ENCODE assay signal across 8 cellular contexts in genomic region chr15:74783072-74783807, GRCh38. TPM values are rescaled to one million over a fixed set of nuclear protein-coding genes. Genes with fewer than 3 reads are reported as not detected.
DNase-seq lines count a peak whose midpoint lies in the region; ATAC-seq, FAIRE-seq and TF ChIP-seq lines count a peak whose summit lies in the region.

No MANE protein-coding gene starts in this region.

- no peak overlapping the region for H2BK12ac ChIP-seq in H1 (ENCODE audit: low read depth, low read length)

- POLR2A ChIA-PET in H1 (lab: Charles Lee; ENCODE audit: partially characterized antibody), result interaction anchor here (1.0 to 5.6 kb wide), 11 partner anchors 10 to 213 kb away, joined by 3 to 26 read pairs (median 4); partner anchors contain the start of gene CLK3

- no peak overlapping the region for H4K91ac ChIP-seq in H1 (replicated peaks; ENCODE audit: insufficient read length, low read length)

- 55% methylated on average over 12 of the region's 13 CpGs; no CpG with 5 or more reads in 1 of the 2 experiments for WGBS in H1 (ENCODE audit: extremely low coverage in 1 of 2, insufficient coverage in 1 of 2, insufficient read length in 1 of 2, insufficient replicate concordance in 2 of 2, low coverage in 1 of 2, low lambda C conversion rate in 2 of 2, missing lambda C conversion rate in 1 of 2), 2 experiments

- H3K4me3 ChIP-seq in SK-N-MC, result peak overlapping the region; percentile 78
- peak overlapping the region; percentile 55 to 82 (median 60); a peak in 7 of 8 replicates for H3K4me3 ChIP-seq in H1 (ENCODE audit: extremely low read depth in 1 of 4, insufficient read depth in 2 of 4, low read depth in 3 of 4, low read length in 4 of 4)

- H2AK5ac ChIP-seq in H1 (ENCODE audit: low read depth, low read length), result 0 out of 2 replicates have a peak overlapping the region, but pooled peaks have one; percentile 42

- no peak overlapping the region for H2AFZ ChIP-seq in H1 (ENCODE audit: low read length)

- TF ChIP-seq EP300 in H1 (IDR thresholded peaks at IDR 0.05; ENCODE audit: borderline replicate concordance in 1 of 2, low read depth in 2 of 2, low read length in 2 of 2), result no peak

- H2BK120ac ChIP-seq in H1 (replicated peaks; ENCODE audit: low read depth, low read length), result no peak overlapping the region

- no peak overlapping the region for H3K56ac ChIP-seq in H1 (replicated peaks; ENCODE audit: insufficient read length, low read depth, low read length)

- H3K36me3 ChIP-seq in SK-N-MC (ENCODE audit: insufficient read depth, low read length) (no peaks in the 10 kb centered on the region), H1 (ENCODE audit: control insufficient read depth in 2 of 4, insufficient read depth in 4 of 4, low read length in 3 of 4) (no peaks in the 10 kb centered on the region)

- H3K18ac ChIP-seq in H1 (ENCODE audit: extremely low read depth, low read length), result peak overlapping the region; percentile 19; the same call in 1 of the 2 replicates

- H3K4me3 Mint-ChIP-seq in naive B cell, result peak overlapping the region; percentile 88 to 99 (median 96)

- peaks cover 3 to 25% of the 10 kb centered on the region in 2 experiments for H4K20me1 ChIP-seq in H1 (replicated peaks in 1 of 2; ENCODE audit: control insufficient read depth in 1 of 2, insufficient read depth in 2 of 2, low read length in 2 of 2)

- no peak overlapping the region for H2BK15ac ChIP-seq in H1 (ENCODE audit: low read length)

- peak overlapping the region; percentile 88 for H3K9ac ChIP-seq in SK-N-MC (ENCODE audit: insufficient read length)
- H3K9ac ChIP-seq in H1 (replicated peaks in 1 of 4; ENCODE audit: extremely low read depth in 1 of 4, low read depth in 3 of 4, low read length in 3 of 4), result peak overlapping the region in 2 of 4 experiments; percentile 8 to 27; a peak in 1 of 7 replicates

- H3K79me2 ChIP-seq in H1 (ENCODE audit: control insufficient read depth in 1 of 2, insufficient read depth in 2 of 2, low read length in 2 of 2), result peaks cover 0 to 6% of the 10 kb centered on the region in 2 experiments; a peak in 1 of 4 replicates

- H3K14ac ChIP-seq in H1 (ENCODE audit: insufficient read length), result no peak overlapping the region

- H3K23me2 ChIP-seq in H1 (ENCODE audit: low read depth, low read length), result peaks cover 9% of the 10 kb centered on the region

- peaks cover 0 to 14% of the 10 kb centered on the region in 2 donors for H3K36me3 Mint-ChIP-seq in naive B cell

- no peak for TF ChIP-seq RAD21 in H1 (IDR thresholded peaks at IDR 0.05 in 1 of 2, conservative IDR thresholded peaks at IDR 0.05 in 1 of 2; ENCODE audit: low read depth in 2 of 2, low read length in 2 of 2)

- TF ChIP-seq POLR2A in GM19099 (IDR thresholded peaks at IDR 0.05; ENCODE audit: extremely low read depth, insufficient read length, low read depth) (peak; percentile 38), H1 (IDR thresholded peaks at IDR 0.05; ENCODE audit: control extremely low read depth in 1 of 2, low read depth in 2 of 2, low read length in 2 of 2) (no peak), H54 (IDR thresholded peaks at IDR 0.05; ENCODE audit: low read depth, low read length) (no peak)

- H3K27ac ChIP-seq in 22Rv1, result peak overlapping the region; percentile 79
- 0 out of 2 replicates have a peak overlapping the region, but pooled peaks have one; percentile 3 for H3K27ac ChIP-seq in SK-N-MC
- H3K27ac ChIP-seq in H1 (ENCODE audit: low read depth, low read length), result no peak overlapping the region

- H4K5ac ChIP-seq in H1 (ENCODE audit: insufficient read length, low read depth, low read length), result no peak overlapping the region

- DNase-seq in SK-N-MC (ENCODE audit: low read depth, low spot score) (no peak), H1 (ENCODE audit: low read depth in 1 of 2, low spot score in 2 of 2) (no peak), naive B cell (peak; percentile 60), H54 (ENCODE audit: insufficient read length, low spot score) (no peak), pons (ENCODE audit: low spot score) (no peak)

- H3K4me1 Mint-ChIP-seq in naive B cell, result peaks cover 73 to 83% (median 82%) of the 10 kb centered on the region in 3 donors

- H3K4ac ChIP-seq in H1 (replicated peaks; ENCODE audit: insufficient read length, low read depth, low read length), result no peak overlapping the region

- H3K4me2 ChIP-seq in H1 (ENCODE audit: insufficient read depth in 1 of 2, low read depth in 2 of 2, low read length in 2 of 2), result peak overlapping the region; percentile 86 to 91

- peaks cover 1 to 24% (median 19%) of the 10 kb centered on the region in 4 experiments for H3K4me1 ChIP-seq in H1 (replicated peaks in 1 of 4; ENCODE audit: control insufficient read depth in 3 of 4, insufficient read depth in 4 of 4, low read length in 3 of 4)

- peak overlapping the region; percentile 70 to 97 (median 92) for H3K27ac Mint-ChIP-seq in naive B cell

- H3K9me3 ChIP-seq in SK-N-MC (ENCODE audit: low read depth, low read length) (no peaks in the 10 kb centered on the region), H1 (ENCODE audit: insufficient read depth in 2 of 2, low read depth in 1 of 2, low read length in 1 of 2) (no peaks in the 10 kb centered on the region)

- no peak overlapping the region for H2BK20ac ChIP-seq in H1 (ENCODE audit: low read length)

- CTCF ChIA-PET in H1 (lab: Charles Lee; ENCODE audit: partially characterized antibody), result interaction anchor here (0.6 to 53.7 kb wide), 17 partner anchors 8 to 168 kb away, joined by 3 to 1439 read pairs (median 6); partner anchors contain the start of genes CLK3, CPLX3 and LMAN1L

- no peak overlapping the region for H2BK5ac ChIP-seq in H1 (ENCODE audit: low read depth, low read length)

- H3K27me3 ChIP-seq in H1 (replicated peaks in 1 of 4; ENCODE audit: control insufficient read depth in 3 of 4, extremely low read depth in 1 of 4, insufficient read depth in 3 of 4, low read length in 3 of 4), result peaks cover 0 to 15% (median 11%) of the 10 kb centered on the region in 4 experiments; a peak in 6 of 7 replicates

- TF ChIP-seq CTCF in 22Rv1 (IDR thresholded peaks at IDR 0.05), result no peak
- TF ChIP-seq CTCF in H1 (IDR thresholded peaks at IDR 0.05; ENCODE audit: control extremely low read depth in 1 of 3, insufficient read depth in 1 of 3, low read depth in 1 of 3, low read length in 3 of 3), result no peak

- no peak for ATAC-seq in naive B cell (ENCODE audit: low read depth in 2 of 2)
- no peak for ATAC-seq in GM21526 (IDR thresholded peaks at IDR 0.05; ENCODE audit: low FRiP score, unreplicated experiment)

- H3K27me3 Mint-ChIP-seq in naive B cell, result no peaks in the 10 kb centered on the region

- FAIRE-seq in H1 (lab: Jason Lieb, UNC) (no peak), H54 (lab: Jason Lieb, UNC) (no peak)

- no peaks in the 10 kb centered on the region for H3K9me3 Mint-ChIP-seq in naive B cell

- H3K23ac ChIP-seq in H1 (ENCODE audit: insufficient read length), result no peak overlapping the region

- peaks cover 12% of the 10 kb centered on the region for H3K79me1 ChIP-seq in H1 (ENCODE audit: low read depth, low read length)

- H4K8ac ChIP-seq in H1 (ENCODE audit: extremely low read depth, insufficient read depth, low read length), result peak overlapping the region; percentile 3; the same call in 1 of the 2 replicates

RNA-seq across cellular contexts. Expression of gene CSK, which starts 1.4 kb away (rescaled TPM):
- 50.2 and 51.7 TPM in 2 replicates for total RNA-seq in H1 (2021; fragmentation: NEBNext Ultra II Directional; extraction: Animal tissue kit (Norgen Biotek cat#: 25700))
- 13.7 and 23.0 TPM in 2 replicates for polyA plus RNA-seq in H1 (2011; rRNA removed)
- 16.8 TPM for polyA plus RNA-seq in H1 (2011; cell fraction: cytosol; rRNA removed)
- polyA plus RNA-seq in H1 (2011; cell fraction: nucleus; rRNA removed), result 40.7 TPM
- 31.1 to 46.6 TPM (median 42.9 TPM) in 4 replicates for polyA plus RNA-seq in H1 (2012, experiment 1 of 2)
- polyA plus RNA-seq in H1 (2012, experiment 2 of 2), result 39.8 TPM
- polyA plus RNA-seq in H1 (2013, experiment 1 of 2), result 22.2 TPM
- 21.3 TPM for polyA plus RNA-seq in H1 (2013, experiment 2 of 2)
- polyA minus RNA-seq in H1 (2011; rRNA and poly(A)+ RNA removed), result 12.9 and 26.4 TPM in 2 replicates
- 21.8 TPM for polyA minus RNA-seq in H1 (2011; cell fraction: cytosol; rRNA and poly(A)+ RNA removed)
- polyA minus RNA-seq in H1 (2011; cell fraction: nucleus; rRNA and poly(A)+ RNA removed), result 19.3 TPM
- 100 to 1,000 TPM; 176 to 273 (median 216) TPM for polyA plus RNA-seq in naive B cell (ENCODE audit: low read depth in 6 of 6)

RNA-seq across cellular contexts. Expression of gene LMAN1L, which starts 29.4 kb away (rescaled TPM):
- not detected in 2 replicates for total RNA-seq in H1 (2021; fragmentation: NEBNext Ultra II Directional; extraction: Animal tissue kit (Norgen Biotek cat#: 25700))
- polyA plus RNA-seq in H1 (2011; rRNA removed), result not detected in 2 replicates
- polyA plus RNA-seq in H1 (2011; cell fraction: cytosol; rRNA removed), result 0.03 TPM
- polyA plus RNA-seq in H1 (2011; cell fraction: nucleus; rRNA removed), result not detected
- polyA plus RNA-seq in H1 (2012, experiment 1 of 2), result not detected in 4 replicates
- not detected for polyA plus RNA-seq in H1 (2012, experiment 2 of 2)
- polyA plus RNA-seq in H1 (2013, experiment 1 of 2), result not detected
- not detected for polyA plus RNA-seq in H1 (2013, experiment 2 of 2)
- polyA minus RNA-seq in H1 (2011; rRNA and poly(A)+ RNA removed), result not detected in 2 replicates
- polyA minus RNA-seq in H1 (2011; cell fraction: cytosol; rRNA and poly(A)+ RNA removed), result not detected
- polyA minus RNA-seq in H1 (2011; cell fraction: nucleus; rRNA and poly(A)+ RNA removed), result not detected
- polyA plus RNA-seq in naive B cell (ENCODE audit: low read depth in 6 of 6), result not detected

RNA-seq across cellular contexts. Expression of gene CYP1A2, which starts 34.6 kb away (rescaled TPM):
- total RNA-seq in H1 (2021; fragmentation: NEBNext Ultra II Directional; extraction: Animal tissue kit (Norgen Biotek cat#: 25700)), result not detected in 2 replicates
- polyA plus RNA-seq in H1 (2011; rRNA removed) (not detected in 2 replicates), naive B cell (ENCODE audit: low read depth in 6 of 6) (not detected)
- polyA plus RNA-seq in H1 (2011; cell fraction: cytosol; rRNA removed), result not detected
- polyA plus RNA-seq in H1 (2011; cell fraction: nucleus; rRNA removed), result not detected
- not detected in 4 replicates for polyA plus RNA-seq in H1 (2012, experiment 1 of 2)
- polyA plus RNA-seq in H1 (2012, experiment 2 of 2), result not detected
- 0.02 TPM for polyA plus RNA-seq in H1 (2013, experiment 1 of 2)
- polyA plus RNA-seq in H1 (2013, experiment 2 of 2), result not detected
- polyA minus RNA-seq in H1 (2011; rRNA and poly(A)+ RNA removed), result not detected in 2 replicates
- not detected for polyA minus RNA-seq in H1 (2011; cell fraction: cytosol; rRNA and poly(A)+ RNA removed)
- polyA minus RNA-seq in H1 (2011; cell fraction: nucleus; rRNA and poly(A)+ RNA removed), result not detected

RNA-seq across cellular contexts. Expression of gene CPLX3, which starts 43.2 kb away (rescaled TPM):
- total RNA-seq in H1 (2021; fragmentation: NEBNext Ultra II Directional; extraction: Animal tissue kit (Norgen Biotek cat#: 25700)), result not detected in 2 replicates
- 0.17 and 0.27 TPM in 2 replicates for polyA plus RNA-seq in H1 (2011; rRNA removed)
- 0.23 TPM for polyA plus RNA-seq in H1 (2011; cell fraction: cytosol; rRNA removed)
- polyA plus RNA-seq in H1 (2011; cell fraction: nucleus; rRNA removed), result 0.16 TPM
- 0.08 to 0.19 TPM (median 0.08 TPM) in 3 of 4 replicates, not detected in the other for polyA plus RNA-seq in H1 (2012, experiment 1 of 2)
- 0.09 TPM for polyA plus RNA-seq in H1 (2012, experiment 2 of 2)
- polyA plus RNA-seq in H1 (2013, experiment 1 of 2), result 0.10 TPM
- 0.11 TPM for polyA plus RNA-seq in H1 (2013, experiment 2 of 2)
- 0.28 TPM in 1 of 2 replicates, not detected in the other for polyA minus RNA-seq in H1 (2011; rRNA and poly(A)+ RNA removed)
- not detected for polyA minus RNA-seq in H1 (2011; cell fraction: cytosol; rRNA and poly(A)+ RNA removed)
- not detected for polyA minus RNA-seq in H1 (2011; cell fraction: nucleus; rRNA and poly(A)+ RNA removed)
- not detected for polyA plus RNA-seq in naive B cell (ENCODE audit: low read depth in 6 of 6)

RNA-seq across cellular contexts. Expression of gene CYP1A1, which starts 57.9 kb away (rescaled TPM):
- total RNA-seq in H1 (2021; fragmentation: NEBNext Ultra II Directional; extraction: Animal tissue kit (Norgen Biotek cat#: 25700)), result 0.11 and 0.35 TPM in 2 replicates
- 0.22 and 0.32 TPM in 2 replicates for polyA plus RNA-seq in H1 (2011; rRNA removed)
- polyA plus RNA-seq in H1 (2011; cell fraction: cytosol; rRNA removed), result 0.30 TPM
- polyA plus RNA-seq in H1 (2011; cell fraction: nucleus; rRNA removed), result 0.24 TPM
- polyA plus RNA-seq in H1 (2012, experiment 1 of 2), result 0.12 to 0.23 TPM (median 0.20 TPM) in 3 of 4 replicates, not detected in the other
- polyA plus RNA-seq in H1 (2012, experiment 2 of 2), result 0.10 TPM
- 0.41 TPM for polyA plus RNA-seq in H1 (2013, experiment 1 of 2)
- polyA plus RNA-seq in H1 (2013, experiment 2 of 2), result 0.22 TPM
- 0.13 and 0.17 TPM in 2 replicates for polyA minus RNA-seq in H1 (2011; rRNA and poly(A)+ RNA removed)
- polyA minus RNA-seq in H1 (2011; cell fraction: cytosol; rRNA and poly(A)+ RNA removed), result not detected
- polyA minus RNA-seq in H1 (2011; cell fraction: nucleus; rRNA and poly(A)+ RNA removed), result not detected
- polyA plus RNA-seq in naive B cell (ENCODE audit: low read depth in 6 of 6), result not detected
